Comparison of ENCODE assay signal across 23 cellular contexts in genomic region chr2:233271693-233272092, GRCh38. TPM values are rescaled to one million over a fixed set of nuclear protein-coding genes. Genes with fewer than 3 reads are reported as not detected.
A peak's percentile ranks its signal among the peaks of the same experiment; 100 is the strongest.
DNase-seq lines count a peak whose midpoint lies in the region; ATAC-seq and TF ChIP-seq lines count a peak whose summit lies in the region.
"Had no signal": no experiment of that assay in that cellular context is flagged by ENCODE, and none has a peak within 500 bp of the region (broad histone marks: within the 10 kb centered on the region; RNA-seq: fewer than 3 reads in every experiment).

No MANE protein-coding gene starts in this region.

- H3K9me3 Mint-ChIP-seq in activated T-helper 17 cell treated with anti-CD3 and anti-CD28 coated beads, Interleukin-2, amount 50 U/mL, for 72 hours: no peaks in the 10 kb centered on the region
- H3K9me3 Mint-ChIP-seq in stimulated activated naive B cell treated with anti-CD40 and anti-IgM and Interleukin-4, amounts not matched to agents 10 μg/mL and 1 μg/mL and 100 μg/mL, for 72 hours: no peaks in the 10 kb centered on the region
- H3K9me3 Mint-ChIP-seq: endodermal cell, IgD-negative memory B cell, naive B cell had no signal

- intact Hi-C loops in left lung (cut with DNase I): no loop called here

- peaks cover 100% of the 10 kb centered on the region for H3K36me3 Mint-ChIP-seq in activated T-helper 17 cell treated with anti-CD3 and anti-CD28 coated beads, Interleukin-2, amount 50 U/mL, for 72 hours (ENCODE audit: low read depth)
- peaks cover 53 to 78% of the 10 kb centered on the region in 2 donors for H3K36me3 Mint-ChIP-seq in stimulated activated naive B cell treated with anti-CD40 and anti-IgM and Interleukin-4, amounts not matched to agents 10 μg/mL and 1 μg/mL and 100 μg/mL, for 72 hours

- peaks cover 49% of the 10 kb centered on the region for H3K4me1 Mint-ChIP-seq in activated T-helper 17 cell treated with anti-CD3 and anti-CD28 coated beads, Interleukin-2, amount 50 U/mL, for 72 hours
- H3K4me1 Mint-ChIP-seq in stimulated activated naive B cell treated with anti-CD40 and anti-IgM and Interleukin-4, amounts not matched to agents 10 μg/mL and 1 μg/mL and 100 μg/mL, for 72 hours: peaks cover 35 to 45% of the 10 kb centered on the region in 2 donors
- H3K4me1 Mint-ChIP-seq: endodermal cell had no signal

- no peak for TF ChIP-seq CTCF in 22Rv1 (IDR thresholded peaks at IDR 0.05)
- no peak for TF ChIP-seq CTCF in C4-2B (conservative IDR thresholded peaks at IDR 0.05)
- TF ChIP-seq CTCF in left lung (IDR thresholded peaks at IDR 0.05): no peak

- H3K27ac ChIP-seq in 22Rv1 (peak overlapping the region; percentile 89), C4-2B (peak overlapping the region; percentile 99), left lung (no peak overlapping the region)
- H3K27ac ChIP-seq: testis had no signal

- no peak overlapping the region for H3K4me3 ChIP-seq in left lung
- H3K4me3 ChIP-seq: heart left ventricle, skin epidermis, testis had no signal

- no peak for ATAC-seq in activated T-helper 17 cell treated with anti-CD3 and anti-CD28 coated beads, Interleukin-2, amount 50 U/mL, for 72 hours (replicated peaks)
- peak; percentile 60 for ATAC-seq in left lung
- ATAC-seq in stimulated activated naive B cell treated with anti-CD40 and anti-IgM and Interleukin-4, amounts not matched to agents 10 μg/mL and 1 μg/mL and 100 μg/mL, for 72 hours (replicated peaks): no peak
- ATAC-seq: activated CD4-positive, CD25-positive, alpha-beta regulatory T cell treated with anti-CD3 and anti-CD28 coated beads, Interleukin-2, amount 50 U/mL, for 24 hours; heart left ventricle had no signal

- peak overlapping the region; percentile 55 for H3K4me3 Mint-ChIP-seq in activated T-helper 17 cell treated with anti-CD3 and anti-CD28 coated beads, Interleukin-2, amount 50 U/mL, for 72 hours
- no peak overlapping the region for H3K4me3 Mint-ChIP-seq in stimulated activated naive B cell treated with anti-CD40 and anti-IgM and Interleukin-4, amounts not matched to agents 10 μg/mL and 1 μg/mL and 100 μg/mL, for 72 hours
- H3K4me3 Mint-ChIP-seq: endodermal cell, IgD-negative memory B cell had no signal

- H3K27me3 ChIP-seq in left lung: no peaks in the 10 kb centered on the region
- H3K27me3 ChIP-seq: heart left ventricle, testis had no signal

- H3K27ac Mint-ChIP-seq in activated T-helper 17 cell treated with anti-CD3 and anti-CD28 coated beads, Interleukin-2, amount 50 U/mL, for 72 hours: peak overlapping the region; percentile 59
- H3K27ac Mint-ChIP-seq in stimulated activated naive B cell treated with anti-CD40 and anti-IgM and Interleukin-4, amounts not matched to agents 10 μg/mL and 1 μg/mL and 100 μg/mL, for 72 hours: no peak overlapping the region
- H3K27ac Mint-ChIP-seq: endodermal cell had no signal

- H3K9me3 ChIP-seq in left lung: no peaks in the 10 kb centered on the region
- H3K9me3 ChIP-seq: heart left ventricle, testis had no signal

- peaks cover 0 to 4% of the 10 kb centered on the region in 2 donors for H3K4me1 ChIP-seq in left lung
- H3K4me1 ChIP-seq: testis had no signal

- no peak for DNase-seq in left lung
- no peak for DNase-seq in effector CD8-positive, alpha-beta T cell (lab: John Stamatoyannopoulos, UW)
- no peak for DNase-seq in NAMALWA (ENCODE audit: low spot score)
- DNase-seq in stimulated activated naive B cell treated with anti-CD40 and anti-IgM and Interleukin-4, amounts not matched to agents 10 μg/mL and 1 μg/mL and 100 μg/mL, for 72 hours: no peak
- DNase-seq in HuH-7 (ENCODE audit: low spot score): no peak
- DNase-seq: activated T-cell treated with anti-CD3 and anti-CD28 coated beads, Interleukin-2, amount 50 U/mL, for 1 hour; amygdala; endodermal cell; heart left ventricle; mammary epithelial cell; naive B cell; NCI-H2029; NCI-H446 treated with DMSO at 0.1 percent for 48 hours; posterior cingulate gyrus; stimulated activated CD4-positive, alpha-beta T cell treated with anti-CD3 and anti-CD28 coated beads, Interleukin-4, amount 100 ng/mL, for 24 hours; testis had no signal

- H3K36me3 ChIP-seq in left lung: peaks cover 0 to 99% of the 10 kb centered on the region in 2 donors

- no peaks in the 10 kb centered on the region for H3K27me3 Mint-ChIP-seq in activated T-helper 17 cell treated with anti-CD3 and anti-CD28 coated beads, Interleukin-2, amount 50 U/mL, for 72 hours
- no peaks in the 10 kb centered on the region for H3K27me3 Mint-ChIP-seq in stimulated activated naive B cell treated with anti-CD40 and anti-IgM and Interleukin-4, amounts not matched to agents 10 μg/mL and 1 μg/mL and 100 μg/mL, for 72 hours
- H3K27me3 Mint-ChIP-seq: IgD-negative memory B cell, naive B cell had no signal

RNA-seq across cellular contexts. Expression of gene ATG16L1, which starts 20.2 kb away (rescaled TPM):
- 10 to 100 TPM; 24.5 to 34.1 TPM for total RNA-seq in activated T-helper 17 cell treated with anti-CD3 and anti-CD28 coated beads, Interleukin-2, amount 50 U/mL, for 72 hours
- 10 to 100 TPM; 25.0 to 29.4 TPM for total RNA-seq in left lung

RNA-seq across cellular contexts. Expression of gene SAG, which starts 35.9 kb away (rescaled TPM):
- total RNA-seq in activated T-helper 17 cell treated with anti-CD3 and anti-CD28 coated beads, Interleukin-2, amount 50 U/mL, for 72 hours: 1 to 10 TPM in 1 of 2 donors, under 1 TPM in 1; 0.04 to 1.7 TPM
- total RNA-seq in left lung: not detected
- total RNA-seq: cerebellum, endodermal cell, mammary epithelial cell had no signal

Comparison
In these comparisons a context has a peak if more than half of its experiments do, and no peak if none do; other contexts are left out.
1. H3K27ac ChIP-seq: peak in 22Rv1 (single experiment) and C4-2B (single experiment); none in left lung (0 of 2).